ENCODE assay signal across 20 cellular contexts in the genomic region with DNA sequence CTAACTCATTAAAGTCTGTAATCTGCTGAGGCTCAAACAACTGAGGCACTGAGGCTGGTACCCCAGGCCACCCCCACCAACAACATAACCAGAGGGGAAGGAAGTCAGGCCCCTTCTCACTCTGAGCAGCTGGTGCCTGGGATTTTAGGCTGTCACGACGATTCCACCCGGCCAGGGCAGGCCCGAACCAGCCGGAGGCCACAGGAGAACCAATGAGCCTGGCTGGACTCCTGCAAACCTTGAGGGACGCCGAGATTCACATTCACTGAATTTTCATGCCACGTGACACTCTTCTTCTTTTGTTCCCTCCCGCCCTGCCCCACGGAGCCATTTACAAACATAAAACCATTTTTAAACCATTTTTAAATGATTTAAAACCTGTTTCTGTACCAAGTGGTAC. TPM values are rescaled to one million over a fixed set of nuclear protein-coding genes. Genes with fewer than 3 reads are reported as not detected.
DNase-seq lines count a peak whose midpoint lies in the region; TF ChIP-seq lines count a peak whose summit lies in the region.
"Had no signal": no experiment of that assay in that cellular context is flagged by ENCODE, and none has a peak within 500 bp of the region (broad histone marks: within the 10 kb centered on the region; RNA-seq: fewer than 3 reads in every experiment).

No MANE protein-coding gene starts in this region.

- no peak overlapping the region for H3K23ac ChIP-seq in mesendoderm (ENCODE audit: low read length)

- H3K36me3 Mint-ChIP-seq in MCF 10A (ENCODE audit: insufficient read depth, unreplicated experiment): no peaks in the 10 kb centered on the region
- no peaks in the 10 kb centered on the region for H3K36me3 Mint-ChIP-seq in activated CD4-positive, alpha-beta T cell treated with anti-CD3 and anti-CD28 coated beads, Interleukin-2, amount 10 ng/mL, durations not matched to agents 24 days and 14 days (ENCODE audit: low read depth)
- H3K36me3 Mint-ChIP-seq: CD4-positive, alpha-beta memory T cell had no signal

- H3K9ac ChIP-seq in mammary epithelial cell (ENCODE audit: insufficient read depth, low read length): no peak overlapping the region
- peak overlapping the region; percentile 55 for H3K9ac ChIP-seq in mesendoderm (ENCODE audit: low read length)
- peak overlapping the region in 3 of 5 donors; percentile 54 to 76 (median 59) for H3K9ac ChIP-seq in subcutaneous abdominal adipose tissue (ENCODE audit: low read length in 5 of 5)

- WGBS in mammary epithelial cell (ENCODE audit: low coverage, missing lambda C conversion rate): 15% methylated on average over 4 of the region's 10 CpGs
- WGBS in mesendoderm (ENCODE audit: extremely low coverage, insufficient coverage, low lambda C conversion rate): no CpG with 5 or more reads among the region's 10 CpGs

- H4K8ac ChIP-seq in mesendoderm (ENCODE audit: low read depth, low read length): no peak overlapping the region

- H3K18ac ChIP-seq in mesendoderm (ENCODE audit: low read length): no peak overlapping the region

- CTCF ChIA-PET in mammary epithelial cell (lab: Charles Lee; ENCODE audit: low non-redundant PET): no interaction called here
- CTCF ChIA-PET in MCF 10A (lab: Yijun Ruan, JAX): no interaction called here

- H3K27ac Mint-ChIP-seq in MCF 10A (ENCODE audit: low read depth, unreplicated experiment): no peak overlapping the region
- no peak overlapping the region for H3K27ac Mint-ChIP-seq in activated CD4-positive, alpha-beta T cell treated with anti-CD3 and anti-CD28 coated beads, Interleukin-2, amount 10 ng/mL, durations not matched to agents 24 days and 14 days
- H3K27ac Mint-ChIP-seq: activated CD4-positive, alpha-beta T cell treated with anti-CD3 and anti-CD28 coated beads, Interleukin-2, amount 10 ng/mL, durations not matched to agents 7 days and 5 days; activated T-cell treated with anti-CD3 and anti-CD28 coated beads, Interleukin-2, amount 50 U/mL, for 72 hours; CD4-positive, alpha-beta memory T cell; IgD-negative memory B cell had no signal

- DNase-seq in mammary epithelial cell: no peak
- DNase-seq in MCF 10A (ENCODE audit: unreplicated experiment): no peak
- no peak for DNase-seq in epithelial cell of proximal tubule (ENCODE audit: low read depth)
- peak; percentile 70 for DNase-seq in mesendoderm
- no peak for DNase-seq in GDM1 (lab: John Stamatoyannopoulos, UW)
- no peak for DNase-seq in activated CD4-positive, alpha-beta T cell treated with anti-CD3 and anti-CD28 coated beads, Interleukin-2, amount 10 ng/mL, durations not matched to agents 24 days and 14 days
- no peak for DNase-seq in activated CD4-positive, alpha-beta T cell treated with anti-CD3 and anti-CD28 coated beads for 4 hours
- DNase-seq: 8988T; activated CD4-positive, alpha-beta T cell treated with anti-CD3 and anti-CD28 coated beads, Interleukin-2, amount 10 ng/mL, durations not matched to agents 7 days and 5 days; activated T-cell treated with anti-CD3 and anti-CD28 coated beads, Interleukin-2, amount 50 U/mL, for 72 hours; CD4-positive, alpha-beta memory T cell; esophagus squamous epithelium; NCI-H1105; NCI-H2227 treated with DMSO at 0.1 percent for 48 hours; NK-92 treated with Interleukin-12 subunit alpha and Interleukin-12 subunit beta, amount 100 ng/mL, for 24 hours; SIG-M5; stimulated activated CD4-positive, alpha-beta T cell treated with anti-CD3 and anti-CD28 coated beads, Interleukin-4, amount 100 ng/mL, for 24 hours had no signal

- H4K20me1 ChIP-seq in mammary epithelial cell (ENCODE audit: insufficient read depth, low read length): no peaks in the 10 kb centered on the region

- POLR2A ChIA-PET in MCF 10A (lab: Yijun Ruan, JAX): no interaction called here

- H3K4me2 ChIP-seq in mammary epithelial cell (ENCODE audit: insufficient read depth, low read depth, low read length) (peak overlapping the region; percentile 14), mesendoderm (ENCODE audit: low read length) (peak overlapping the region; percentile 25)

- peak overlapping the region; percentile 82 for H3K56ac ChIP-seq in mesendoderm (ENCODE audit: low read length)

- dilution Hi-C loops in mammary epithelial cell (cut with HindIII; ENCODE audit: low sequenced_read_pairs): no loop called here

- H3K27me3 ChIP-seq in mammary epithelial cell (ENCODE audit: insufficient read depth, low read length) (no peaks in the 10 kb centered on the region), mesendoderm (ENCODE audit: insufficient read depth, low read length, poor library complexity) (no peaks in the 10 kb centered on the region), subcutaneous abdominal adipose tissue (ENCODE audit: control insufficient read depth in 5 of 5, insufficient read depth in 4 of 5, low read length in 5 of 5) (no peaks in the 10 kb centered on the region)
- H3K27me3 ChIP-seq: esophagus squamous epithelium, upper lobe of left lung had no signal

- H2AFZ ChIP-seq in mammary epithelial cell (ENCODE audit: low read depth, low read length): peak overlapping the region; percentile 82

- in situ Hi-C loops in mammary epithelial cell (cut with MboI; ENCODE audit: low sequenced_read_pairs in 2 of 2): no loop called here

- no peaks in the 10 kb centered on the region for H3K4me1 Mint-ChIP-seq in MCF 10A (ENCODE audit: insufficient read depth, unreplicated experiment)
- H3K4me1 Mint-ChIP-seq in activated CD4-positive, alpha-beta T cell treated with anti-CD3 and anti-CD28 coated beads, Interleukin-2, amount 10 ng/mL, durations not matched to agents 24 days and 14 days: no peaks in the 10 kb centered on the region
- H3K4me1 Mint-ChIP-seq: activated CD4-positive, alpha-beta T cell treated with anti-CD3 and anti-CD28 coated beads, Interleukin-2, amount 10 ng/mL, durations not matched to agents 7 days and 5 days; CD4-positive, alpha-beta memory T cell; IgD-negative memory B cell had no signal

- no TSS peak for BruUV-seq in mammary epithelial cell (replicated peaks; lab: Mats Ljungman, UMichigan)
- no TSS peak for BruUV-seq in MCF 10A (replicated peaks; lab: Mats Ljungman, UMichigan)

- H3K4me3 Mint-ChIP-seq in MCF 10A (ENCODE audit: unreplicated experiment): no peak overlapping the region
- H3K4me3 Mint-ChIP-seq in activated CD4-positive, alpha-beta T cell treated with anti-CD3 and anti-CD28 coated beads, Interleukin-2, amount 10 ng/mL, durations not matched to agents 24 days and 14 days: no peak overlapping the region
- H3K4me3 Mint-ChIP-seq: activated CD4-positive, alpha-beta T cell treated with anti-CD3 and anti-CD28 coated beads, Interleukin-2, amount 10 ng/mL, durations not matched to agents 7 days and 5 days; activated T-cell treated with anti-CD3 and anti-CD28 coated beads, Interleukin-2, amount 50 U/mL, for 72 hours; CD4-positive, alpha-beta memory T cell; IgD-negative memory B cell had no signal

- H4K5ac ChIP-seq in mesendoderm (ENCODE audit: low read length): no peak overlapping the region

- no peaks in the 10 kb centered on the region for H3K79me1 ChIP-seq in mesendoderm (ENCODE audit: low read length)

- no peak overlapping the region for H2BK15ac ChIP-seq in mesendoderm (replicated peaks; ENCODE audit: low read depth)

- TF ChIP-seq CTCF in mammary epithelial cell (conservative IDR thresholded peaks at IDR 0.05 in 1 of 2, IDR thresholded peaks at IDR 0.05 in 1 of 2; ENCODE audit: extremely low read depth in 1 of 2, insufficient read depth in 1 of 2, low read depth in 1 of 2, low read length in 2 of 2): no peak
- TF ChIP-seq CTCF in MCF 10A (IDR thresholded peaks at IDR 0.05; ENCODE audit: unreplicated experiment): no peak
- TF ChIP-seq CTCF in epithelial cell of proximal tubule (conservative IDR thresholded peaks at IDR 0.05; ENCODE audit: low read depth, low read length): no peak

- no peaks in the 10 kb centered on the region for H3K79me2 ChIP-seq in mammary epithelial cell (ENCODE audit: insufficient read depth, low read length)
- H3K79me2 ChIP-seq in mesendoderm (ENCODE audit: control insufficient read depth, insufficient read depth, low read length): no peaks in the 10 kb centered on the region

- H3K4ac ChIP-seq in mesendoderm (ENCODE audit: low read depth, low read length): no peak overlapping the region

- H3K4me3 ChIP-seq in mammary epithelial cell (replicated peaks in 1 of 3; ENCODE audit: insufficient read depth in 1 of 3, low read depth in 2 of 3, low read length in 3 of 3) (no peak overlapping the region), epithelial cell of proximal tubule (ENCODE audit: low read depth, low read length) (peak overlapping the region; percentile 6), mesendoderm (ENCODE audit: low read length) (no peak overlapping the region), subcutaneous abdominal adipose tissue (ENCODE audit: low read depth in 1 of 5, low read length in 5 of 5) (peak overlapping the region in 1 of 5 donors; percentile 17)
- H3K4me3 ChIP-seq: upper lobe of left lung had no signal

- H2BK5ac ChIP-seq in mesendoderm (ENCODE audit: low read length): no peak overlapping the region

- H3K27ac ChIP-seq in mammary epithelial cell (ENCODE audit: insufficient read depth, low read depth, low read length) (no peak overlapping the region), mesendoderm (ENCODE audit: low read depth, low read length) (no peak overlapping the region), subcutaneous abdominal adipose tissue (ENCODE audit: low read depth, low read length) (no peak overlapping the region)
- H3K27ac ChIP-seq: esophagus squamous epithelium, upper lobe of left lung had no signal

- H3K4me1 ChIP-seq in mammary epithelial cell (ENCODE audit: insufficient read depth, low read length): peaks cover 3% of the 10 kb centered on the region
- H3K4me1 ChIP-seq in mesendoderm (ENCODE audit: control insufficient read depth, low read depth, low read length): peaks cover 3% of the 10 kb centered on the region
- H3K4me1 ChIP-seq in subcutaneous abdominal adipose tissue (ENCODE audit: control insufficient read depth in 5 of 5, insufficient read depth in 5 of 5, low read length in 5 of 5): peaks cover 4 to 43% (median 34%) of the 10 kb centered on the region in 5 donors

- H3K9me3 ChIP-seq in mammary epithelial cell (replicated peaks; ENCODE audit: insufficient read depth, low read length) (peaks cover 3% of the 10 kb centered on the region), subcutaneous abdominal adipose tissue (ENCODE audit: control insufficient read depth in 5 of 5, low read length in 5 of 5) (no peaks in the 10 kb centered on the region)
- H3K9me3 ChIP-seq: esophagus squamous epithelium, upper lobe of left lung had no signal

- no peaks in the 10 kb centered on the region for H3K27me3 Mint-ChIP-seq in MCF 10A (ENCODE audit: insufficient read depth, unreplicated experiment)
- no peaks in the 10 kb centered on the region for H3K27me3 Mint-ChIP-seq in activated CD4-positive, alpha-beta T cell treated with anti-CD3 and anti-CD28 coated beads, Interleukin-2, amount 10 ng/mL, durations not matched to agents 24 days and 14 days
- H3K27me3 Mint-ChIP-seq: activated CD4-positive, alpha-beta T cell treated with anti-CD3 and anti-CD28 coated beads, Interleukin-2, amount 10 ng/mL, durations not matched to agents 7 days and 5 days had no signal

- intact Hi-C loops in mammary epithelial cell (cut with micrococcal nuclease): no loop called here
- intact Hi-C loops in MCF 10A (cut with micrococcal nuclease): no loop called here
- intact Hi-C loops in activated CD4-positive, alpha-beta T cell treated with anti-CD3 and anti-CD28 coated beads, Interleukin-2, amount 10 ng/mL, durations not matched to agents 24 days and 14 days (cut with micrococcal nuclease): no loop called here

- H2BK120ac ChIP-seq in mesendoderm (ENCODE audit: low read depth, low read length): no peak overlapping the region

- H3K9me3 Mint-ChIP-seq in MCF 10A (ENCODE audit: unreplicated experiment): no peaks in the 10 kb centered on the region
- H3K9me3 Mint-ChIP-seq in activated CD4-positive, alpha-beta T cell treated with anti-CD3 and anti-CD28 coated beads, Interleukin-2, amount 10 ng/mL, durations not matched to agents 24 days and 14 days: no peaks in the 10 kb centered on the region
- H3K9me3 Mint-ChIP-seq: activated CD4-positive, alpha-beta T cell treated with anti-CD3 and anti-CD28 coated beads, Interleukin-2, amount 10 ng/mL, durations not matched to agents 7 days and 5 days; activated T-cell treated with anti-CD3 and anti-CD28 coated beads, Interleukin-2, amount 50 U/mL, for 72 hours; CD4-positive, alpha-beta memory T cell; IgD-negative memory B cell had no signal

- H3K36me3 ChIP-seq in mammary epithelial cell (ENCODE audit: insufficient read depth, low read length): no peaks in the 10 kb centered on the region
- no peaks in the 10 kb centered on the region for H3K36me3 ChIP-seq in mesendoderm (ENCODE audit: control insufficient read depth, insufficient read depth, low read length)
- H3K36me3 ChIP-seq in subcutaneous abdominal adipose tissue (ENCODE audit: control insufficient read depth in 5 of 5, insufficient read depth in 5 of 5, low read length in 5 of 5): peaks cover 0 to 13% (median 0%) of the 10 kb centered on the region in 5 donors
- H3K36me3 ChIP-seq: upper lobe of left lung had no signal

- H2AK5ac ChIP-seq in mesendoderm (ENCODE audit: low read length): no peak overlapping the region

RNA-seq across cellular contexts. Expression of gene RPH3AL, which starts 48.1 kb away (rescaled TPM):
- total RNA-seq in mammary epithelial cell (1 to 10 TPM; 2.9 to 7.3 TPM), MCF 10A (2022) (0.89 and 1.6 TPM in 2 replicates), epithelial cell of proximal tubule (15.9 and 40.8 TPM in 2 replicates)
- polyA plus RNA-seq in mammary epithelial cell: 1.7 TPM
- 0.98 TPM for polyA minus RNA-seq in mammary epithelial cell
- polyA plus RNA-seq in mesendoderm (2013, experiment 1 of 2): 4.5 TPM
- polyA plus RNA-seq in mesendoderm (2013, experiment 2 of 2): 4.8 TPM
- total RNA-seq in activated CD4-positive, alpha-beta T cell treated with anti-CD3 and anti-CD28 coated beads, Interleukin-2, amount 10 ng/mL, durations not matched to agents 24 days and 14 days: 2.5 and 3.7 TPM in 2 replicates
